Comparison of ENCODE assay signal across 1 cellular context in the genomic region with DNA sequence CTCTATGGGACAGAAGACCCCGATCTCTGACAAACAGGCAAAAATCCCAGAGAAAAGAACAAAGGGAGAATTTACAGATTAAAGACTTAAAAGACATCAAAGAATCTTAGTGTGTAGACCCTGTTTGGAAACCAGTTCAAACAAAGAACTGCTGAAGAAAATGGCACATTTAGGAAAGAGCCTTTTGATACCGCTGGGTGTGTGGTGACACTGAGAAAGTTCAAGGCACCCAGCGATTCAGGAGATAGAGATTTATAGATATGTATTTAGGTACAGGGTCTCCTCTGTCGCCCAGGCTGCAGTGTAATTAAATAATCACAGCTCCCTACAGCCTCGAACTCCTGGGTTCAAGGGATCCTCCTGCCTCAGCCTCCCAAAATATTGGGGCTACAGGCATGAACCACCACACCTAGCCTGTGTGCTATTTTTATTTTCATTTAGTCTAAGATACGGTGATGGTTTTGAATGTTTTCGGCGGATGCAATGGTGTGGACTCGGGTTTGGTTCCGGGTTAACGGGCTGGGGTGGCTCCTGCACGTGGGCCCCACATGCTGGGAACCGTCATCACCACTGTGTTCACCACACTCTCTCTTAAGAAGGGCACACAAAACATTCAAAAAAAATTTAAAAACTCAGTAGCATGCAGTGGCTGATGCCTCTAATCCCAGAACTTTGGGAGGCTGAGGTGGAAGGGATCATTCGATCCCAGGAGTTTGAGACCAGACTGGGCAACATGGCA.
TF ChIP-seq lines count a peak whose summit lies in the region.

No MANE protein-coding gene starts in this region.

TF ChIP-seq in WTC11, 78 proteins besides CTCF, POLR2A, EP300 and RAD21 (continued from another document):
- TF ChIP-seq, protein P1, sequence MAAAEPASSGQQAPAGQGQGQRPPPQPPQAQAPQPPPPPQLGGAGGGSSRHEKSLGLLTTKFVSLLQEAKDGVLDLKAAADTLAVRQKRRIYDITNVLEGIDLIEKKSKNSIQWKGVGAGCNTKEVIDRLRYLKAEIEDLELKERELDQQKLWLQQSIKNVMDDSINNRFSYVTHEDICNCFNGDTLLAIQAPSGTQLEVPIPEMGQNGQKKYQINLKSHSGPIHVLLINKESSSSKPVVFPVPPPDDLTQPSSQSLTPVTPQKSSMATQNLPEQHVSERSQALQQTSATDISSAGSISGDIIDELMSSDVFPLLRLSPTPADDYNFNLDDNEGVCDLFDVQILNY (CRISPR knock-in tag; IDR thresholded peaks at IDR 0.05) = no peak
TF ChIP-seq in WTC11: peak in this region for 0.
